ENCODE assay signal across 1 cellular context in genomic region chr3:196140224-196140623, GRCh38.
TF ChIP-seq lines count a peak whose summit lies in the region.

No MANE protein-coding gene starts in this region.

TF ChIP-seq in K562, 482 proteins besides CTCF, POLR2A, EP300 and RAD21 (continued from another document and continues in another):
- TF ChIP-seq MGA (IDR thresholded peaks at IDR 0.05) (peak; percentile 54), ZNF511 (CRISPR knock-in tag; IDR thresholded peaks at IDR 0.05) (no peak), POLR2G (IDR thresholded peaks at IDR 0.05; ENCODE audit: low read depth, low read length) (peak; percentile 57), MTA3 (IDR thresholded peaks at IDR 0.05; ENCODE audit: borderline replicate concordance) (no peak), CLOCK (CRISPR knock-in tag; IDR thresholded peaks at IDR 0.05; ENCODE audit: borderline replicate concordance) (no peak), BRD4 (IDR thresholded peaks at IDR 0.05) (0 out of 2 replicates have a peak, but pooled peaks have one; percentile 63), SOX6 (IDR thresholded peaks at IDR 0.05) (0 out of 2 replicates have a peak, but pooled peaks have one; percentile 14), ZFX (CRISPR knock-in tag; IDR thresholded peaks at IDR 0.05) (peak; percentile 52), ZNF232 (CRISPR knock-in tag; IDR thresholded peaks at IDR 0.05) (no peak), ZBTB2 (IDR thresholded peaks at IDR 0.05) (peak; percentile 58; the same call in 1 of the 2 replicates), HMGN3 (IDR thresholded peaks at IDR 0.05; ENCODE audit: borderline replicate concordance, extremely low read depth, insufficient read length, low read depth, low read length) (peak; percentile 32), NFIC (IDR thresholded peaks at IDR 0.05) (peak; percentile 28; the same call in 1 of the 2 replicates), TEAD1 (CRISPR knock-in tag; IDR thresholded peaks at IDR 0.05) (peak in 1 of 2 experiments; percentile 35; a peak in 1 of 4 replicates), PRDM10 (IDR thresholded peaks at IDR 0.05; ENCODE audit: partially characterized antibody) (peak; percentile 49), RBFOX2 (IDR thresholded peaks at IDR 0.05; ENCODE audit: low read depth, low read length) (peak; percentile 61; the same call in 1 of the 2 replicates), ZNF124 (CRISPR knock-in tag; IDR thresholded peaks at IDR 0.05) (no peak), ZNF75A (CRISPR knock-in tag; IDR thresholded peaks at IDR 0.05) (peak; percentile 95), ZNF639 (CRISPR knock-in tag; conservative IDR thresholded peaks at IDR 0.05 in 1 of 2, IDR thresholded peaks at IDR 0.05 in 1 of 2) (peak in 1 of 2 experiments; percentile 22; a peak in 1 of 4 replicates), KDM4B (IDR thresholded peaks at IDR 0.05; ENCODE audit: borderline replicate concordance in 2 of 2, low read depth in 1 of 2) (0 out of 4 replicates have a peak, but pooled peaks of 1 of the 2 experiments have one; percentile 60), ZNF395 (CRISPR knock-in tag; IDR thresholded peaks at IDR 0.05) (peak; percentile 42; the same call in 1 of the 2 replicates), ZNF217 (CRISPR knock-in tag; IDR thresholded peaks at IDR 0.05) (no peak), VEZF1 (CRISPR knock-in tag; IDR thresholded peaks at IDR 0.05) (peak; percentile 70), SMAD4 (CRISPR knock-in tag; conservative IDR thresholded peaks at IDR 0.05) (peak; percentile 82), ETV5 (CRISPR knock-in tag; IDR thresholded peaks at IDR 0.05; ENCODE audit: low read depth) (peak; percentile 89), KLF10 (CRISPR knock-in tag; IDR thresholded peaks at IDR 0.05) (no peak), NRF1 (conservative IDR thresholded peaks at IDR 0.05 in 1 of 2, IDR thresholded peaks at IDR 0.05 in 1 of 2) (peak in 1 of 2 experiments; percentile 41; a peak in 1 of 4 replicates), SMARCC2 (IDR thresholded peaks at IDR 0.05; ENCODE audit: low read depth) (no peak), KLF16 (IDR thresholded peaks at IDR 0.05) (peak; percentile 81), CXXC5 (CRISPR knock-in tag; IDR thresholded peaks at IDR 0.05) (peak; percentile 49), HDAC1 (IDR thresholded peaks at IDR 0.05) (peak in 1 of 2 experiments; percentile 22; a peak in 1 of 4 replicates), CAMTA2 (CRISPR knock-in tag; conservative IDR thresholded peaks at IDR 0.05) (no peak), NFE2 (IDR thresholded peaks at IDR 0.05; ENCODE audit: low read depth) (no peak), PHF20 (IDR thresholded peaks at IDR 0.05; ENCODE audit: partially characterized antibody) (no peak)
